1 cellular context compared by ENCODE assay signal in the genomic region with DNA sequence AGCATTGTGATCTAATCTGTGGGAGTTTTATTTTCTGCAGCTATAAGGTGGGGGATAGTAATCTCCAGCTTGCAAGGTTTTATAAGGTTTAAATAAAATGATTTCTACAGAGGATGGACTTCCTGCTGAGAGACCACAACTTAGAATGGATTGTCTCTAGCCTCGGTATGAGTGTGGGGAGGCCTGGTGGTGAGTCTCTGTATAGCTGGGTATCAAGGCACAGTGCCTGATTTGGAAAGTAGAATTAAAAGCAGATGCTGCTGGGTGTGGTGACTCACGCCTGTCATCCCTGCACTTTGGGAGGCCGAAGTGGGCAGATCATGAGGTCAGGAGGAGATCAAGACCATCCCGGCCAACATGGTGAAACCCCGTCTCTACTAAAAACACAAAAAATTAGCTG.
TF ChIP-seq lines count a peak whose summit lies in the region.

No MANE protein-coding gene starts in this region.

TF ChIP-seq in GM12891, 5 proteins besides CTCF, POLR2A, EP300 and RAD21:
- TF ChIP-seq TAF1 (IDR thresholded peaks at IDR 0.05; ENCODE audit: low read depth, low read length) (no peak), PAX5 (IDR thresholded peaks at IDR 0.05; ENCODE audit: insufficient read depth, low read length, severe bottlenecking) (no peak), SPI1 (IDR thresholded peaks at IDR 0.05; ENCODE audit: low read depth, low read length) (no peak), POLR2AphosphoS5 (IDR thresholded peaks at IDR 0.05; ENCODE audit: low read depth, low read length) (no peak), POU2F2 (IDR thresholded peaks at IDR 0.05; ENCODE audit: low read depth, low read length) (no peak)
